Comparison of ENCODE assay signal across 10 cellular contexts in genomic region chr18:51953521-51953920, GRCh38.
A peak's percentile ranks its signal among the peaks of the same experiment; 100 is the strongest.
DNase-seq lines count a peak whose midpoint lies in the region; ATAC-seq, FAIRE-seq and TF ChIP-seq lines count a peak whose summit lies in the region.
"Had no signal": no experiment of that assay in that cellular context is flagged by ENCODE, and none has a peak within 500 bp of the region (broad histone marks: within the 10 kb centered on the region; RNA-seq: fewer than 3 reads in every experiment).

No MANE protein-coding gene starts in this region.

- POLR2A ChIA-PET in GM10248 (lab: Yijun Ruan, JAX): no interaction called here
- POLR2A ChIA-PET in naive thymus-derived CD8-positive, alpha-beta T cell (lab: Charles Lee): no interaction called here

- H3K27ac Mint-ChIP-seq in naive thymus-derived CD8-positive, alpha-beta T cell: no peak overlapping the region

- H3K9me3 Mint-ChIP-seq in naive thymus-derived CD8-positive, alpha-beta T cell: peaks cover 0 to 15% (median 3%) of the 10 kb centered on the region in 9 donors

- peak; percentile 89 for ATAC-seq in HG02642 (IDR thresholded peaks at IDR 0.05; ENCODE audit: poor library complexity, unreplicated experiment)
- peak; percentile 84 for ATAC-seq in HG03442 (IDR thresholded peaks at IDR 0.05; ENCODE audit: unreplicated experiment)
- ATAC-seq in sciatic nerve: no peak
- ATAC-seq in naive thymus-derived CD8-positive, alpha-beta T cell: no peak
- ATAC-seq: left lung had no signal

- CTCF ChIA-PET in GM10248 (lab: Yijun Ruan, JAX): interaction anchor here (1.1 kb wide), 1 partner anchor 47 kb away, joined by 3 read pairs; no protein-coding TSS in a partner anchor

- H3K36me3 Mint-ChIP-seq in naive thymus-derived CD8-positive, alpha-beta T cell: peaks cover 0 to 4% (median 0%) of the 10 kb centered on the region in 3 donors

- H3K4me1 Mint-ChIP-seq in naive thymus-derived CD8-positive, alpha-beta T cell: no peaks in the 10 kb centered on the region

- no peak for TF ChIP-seq CTCF in GM10248 (IDR thresholded peaks at IDR 0.05; ENCODE audit: control extremely low read depth, extremely low read depth, low read depth, missing control alignments)

- no peak overlapping the region for H3K4me3 Mint-ChIP-seq in naive thymus-derived CD8-positive, alpha-beta T cell

- FAIRE-seq in GM19239 (lab: Jason Lieb, UNC): peak; percentile 26

- intact Hi-C loops in sciatic nerve (cut with DNase I): no loop called here

- peak; percentile 38 for DNase-seq in GM10248 (ENCODE audit: extremely low spot score)
- no peak for DNase-seq in GM19239 (ENCODE audit: insufficient read length, low spot score)
- no peak for DNase-seq in NCI-H2081 treated with DMSO at 0.1 percent for 48 hours (lab: John Stamatoyannopoulos, UW)
- DNase-seq in NCI-H2227 (lab: John Stamatoyannopoulos, UW; ENCODE audit: unreplicated experiment): no peak
- no peak for DNase-seq in sciatic nerve (ENCODE audit: low spot score)
- DNase-seq in naive thymus-derived CD8-positive, alpha-beta T cell: no peak
- DNase-seq: left lung, NCI-H187 had no signal

- peaks cover 0 to 13% (median 2%) of the 10 kb centered on the region in 5 donors for H3K27me3 Mint-ChIP-seq in naive thymus-derived CD8-positive, alpha-beta T cell

Comparison
In these comparisons a context has a peak if more than half of its experiments do, and no peak if none do; other contexts are left out.
1. ATAC-seq: peak in HG02642 (single experiment) and HG03442 (single experiment); none in sciatic nerve (single experiment) and naive thymus-derived CD8-positive, alpha-beta T cell (0 of 2).